ENCODE assay signal across 11 cellular contexts in genomic region chr4:185144601-185145240, GRCh38. TPM values are rescaled to one million over a fixed set of nuclear protein-coding genes. Genes with fewer than 3 reads are reported as not detected.
A peak's percentile ranks its signal among the peaks of the same experiment; 100 is the strongest.
DNase-seq lines count a peak whose midpoint lies in the region; ATAC-seq and TF ChIP-seq lines count a peak whose summit lies in the region.
"Had no signal": no experiment of that assay in that cellular context is flagged by ENCODE, and none has a peak within 500 bp of the region (broad histone marks: within the 10 kb centered on the region; RNA-seq: fewer than 3 reads in every experiment).

No MANE protein-coding gene starts in this region.

- H3K4me3 ChIP-seq in SU-DHL-6 (ENCODE audit: insufficient read depth, low read length, poor library complexity, severe bottlenecking) (no peak overlapping the region), right cardiac atrium (ENCODE audit: low read length) (peak overlapping the region; percentile 53), rectal smooth muscle tissue (ENCODE audit: low read length) (peak overlapping the region; percentile 3)

- peaks cover 16% of the 10 kb centered on the region; the same call in 1 of the 2 replicates for H3K79me2 ChIP-seq in SU-DHL-6 (ENCODE audit: insufficient read depth, low read length)

- DNase-seq in COLO829 (ENCODE audit: low spot score), result peak; percentile 50
- peak in 2 of 3 donors; percentile 54 to 64 for DNase-seq in right cardiac atrium
- DNase-seq in DMS79 treated with DMSO at 0.1 percent for 48 hours (lab: John Stamatoyannopoulos, UW), result no peak
- no peak for DNase-seq in HPDE6-E6E7 (ENCODE audit: extremely low spot score)
- DNase-seq: activated CD8-positive, alpha-beta memory T cell treated with anti-CD3 and anti-CD28 coated beads, Interleukin-2, amount 50 U/mL, for 4 hours; NCI-H1436 treated with DMSO at 0.1 percent for 48 hours; T-helper 2 cell had no signal

- H3K27ac ChIP-seq in SU-DHL-6 (ENCODE audit: low read depth, low read length) (no peak overlapping the region), right cardiac atrium (ENCODE audit: low read length) (peak overlapping the region; percentile 74), rectal smooth muscle tissue (ENCODE audit: low read depth, low read length) (peak overlapping the region; percentile 83)

- intact Hi-C loops in right cardiac atrium (cut with DNase I), result no loop called here

- 72% methylated on average over 16 of the region's 16 CpGs for WGBS in right cardiac atrium

- TF ChIP-seq CTCF in SU-DHL-6 (IDR thresholded peaks at IDR 0.05; ENCODE audit: insufficient read depth, low read length, poor library complexity, severe bottlenecking), result no peak

- H3K9me3 ChIP-seq in SU-DHL-6 (ENCODE audit: insufficient read depth, low read length), result no peaks in the 10 kb centered on the region
- no peaks in the 10 kb centered on the region for H3K9me3 ChIP-seq in right cardiac atrium (ENCODE audit: control insufficient read depth, low read length)

- no peak overlapping the region for H3K9ac ChIP-seq in SU-DHL-6 (ENCODE audit: low read length)
- no peak overlapping the region for H3K9ac ChIP-seq in rectal smooth muscle tissue (ENCODE audit: low read length)

- H3K4me2 ChIP-seq in SU-DHL-6 (ENCODE audit: low read depth, low read length, poor library complexity, severe bottlenecking), result peak overlapping the region; percentile 87

- H2AFZ ChIP-seq in SU-DHL-6 (ENCODE audit: low read depth, low read length, severe bottlenecking), result no peak overlapping the region

- H3K9me2 ChIP-seq in SU-DHL-6 (replicated peaks; ENCODE audit: insufficient read depth, low read length), result no peaks in the 10 kb centered on the region

- H3K27me3 ChIP-seq in SU-DHL-6 (ENCODE audit: low read length), result no peaks in the 10 kb centered on the region
- H3K27me3 ChIP-seq in right cardiac atrium (ENCODE audit: control insufficient read depth, insufficient read depth), result no peaks in the 10 kb centered on the region
- H3K27me3 ChIP-seq in rectal smooth muscle tissue (ENCODE audit: control insufficient read depth, insufficient read depth, low read length), result no peaks in the 10 kb centered on the region

- H4K20me1 ChIP-seq in SU-DHL-6 (ENCODE audit: low read depth, low read length), result no peaks in the 10 kb centered on the region

- ATAC-seq in right cardiac atrium, result no peak
- ATAC-seq in HG03108 (IDR thresholded peaks at IDR 0.05; ENCODE audit: unreplicated experiment), result no peak
- no peak for ATAC-seq in HG02798 (IDR thresholded peaks at IDR 0.05; ENCODE audit: poor library complexity, unreplicated experiment)

- H3F3A ChIP-seq in SU-DHL-6 (ENCODE audit: insufficient read depth), result 0 out of 2 replicates have a peak, but pooled peaks cover 5% of the 10 kb centered on the region

- H3K36me3 ChIP-seq in SU-DHL-6 (ENCODE audit: low read length), result 0 out of 2 replicates have a peak, but pooled peaks cover 9% of the 10 kb centered on the region
- no peaks in the 10 kb centered on the region for H3K36me3 ChIP-seq in rectal smooth muscle tissue (ENCODE audit: control insufficient read depth, insufficient read depth, low read length)

- no peaks in the 10 kb centered on the region for H3K4me1 ChIP-seq in right cardiac atrium (ENCODE audit: control insufficient read depth, insufficient read depth, low read length)
- H3K4me1 ChIP-seq in rectal smooth muscle tissue (ENCODE audit: control insufficient read depth, insufficient read depth, low read length), result peaks cover 5% of the 10 kb centered on the region

RNA-seq across cellular contexts. Expression of gene SLC25A4, which starts 1.7 kb away (rescaled TPM):
- total RNA-seq in right cardiac atrium, result 1,000 to 10,000 TPM; 1,429 to 1,493 (median 1,458) TPM
- polyA plus RNA-seq in right cardiac atrium, result 1,464 TPM

RNA-seq across cellular contexts. Expression of gene CFAP97, which starts 59.1 kb away (rescaled TPM):
- 10 to 100 TPM; 16.4 to 26.9 (median 18.4) TPM for total RNA-seq in right cardiac atrium
- polyA plus RNA-seq in right cardiac atrium, result 4.1 TPM

Comparison
In these comparisons a context has a peak if more than half of its experiments do, and no peak if none do; other contexts are left out.
1. DNase-seq: peak in COLO829 (single experiment) and right cardiac atrium (2 of 3); none in DMS79 treated with DMSO at 0.1 percent for 48 hours (single experiment) and HPDE6-E6E7 (single experiment).